In genomic region chr22:41578114-41578513, GRCh38 we compare ENCODE assay signal across 16 cellular contexts. TPM values are rescaled to one million over a fixed set of nuclear protein-coding genes. Genes with fewer than 3 reads are reported as not detected.
DNase-seq lines count a peak whose midpoint lies in the region; ATAC-seq and TF ChIP-seq lines count a peak whose summit lies in the region.
"Had no signal": no experiment of that assay in that cellular context is flagged by ENCODE, and none has a peak within 500 bp of the region (broad histone marks: within the 10 kb centered on the region; RNA-seq: fewer than 3 reads in every experiment).

No MANE protein-coding gene starts in this region.

- no peak overlapping the region for H3K9ac ChIP-seq in IMR-90 (ENCODE audit: low read depth, low read length)

- CTCF ChIA-PET in IMR-90 (lab: Yijun Ruan, JAX), result no interaction called here

- peaks cover 3 to 40% of the 10 kb centered on the region in 2 experiments for H3K79me1 ChIP-seq in IMR-90 (ENCODE audit: low read depth in 1 of 2, low read length in 2 of 2)

- no peaks in the 10 kb centered on the region for H3K36me3 ChIP-seq in H7 (replicated peaks; ENCODE audit: control insufficient read depth, insufficient read depth, low read length)
- H3K36me3 ChIP-seq in IMR-90 (ENCODE audit: control insufficient read depth, insufficient read depth, low read length), result peaks cover 68% of the 10 kb centered on the region

- H4K20me1 ChIP-seq in IMR-90 (ENCODE audit: insufficient read depth, low read length), result peaks cover 3% of the 10 kb centered on the region

- no peak overlapping the region for H2BK20ac ChIP-seq in IMR-90 (ENCODE audit: low read depth, low read length)

- no peak overlapping the region for H3K4ac ChIP-seq in IMR-90 (ENCODE audit: low read depth, low read length)

- intact Hi-C loops in IMR-90 (cut with micrococcal nuclease) (no loop called here), left ventricle myocardium superior (cut with micrococcal nuclease) (no loop called here)

- no peaks in the 10 kb centered on the region for H3K9me3 ChIP-seq in IMR-90 (ENCODE audit: control insufficient read depth, insufficient read depth, low read length)

- no peaks in the 10 kb centered on the region; the same call in 1 of the 2 replicates for H3K9me1 ChIP-seq in IMR-90 (ENCODE audit: insufficient read depth, low read length)

- DNase-seq in H7 (peak; percentile 29), IMR-90 (no peak), left ventricle myocardium superior (no peak), NCI-H748 (lab: John Stamatoyannopoulos, UW; ENCODE audit: unreplicated experiment) (no peak)
- no peak for DNase-seq in central memory CD4-positive, alpha-beta T cell
- DNase-seq: CD4-positive, CD25-positive, alpha-beta regulatory T cell; DMS79; MM.1S; NCI-H1048; NCI-H1417 treated with DMSO at 0.1 percent for 48 hours; NCI-H187; NCI-H446; NCI-H526; OCI-M1; SHP77 had no signal

- TF ChIP-seq POLR2A in IMR-90 (IDR thresholded peaks at IDR 0.05; ENCODE audit: low read depth, low read length), result no peak

- ATAC-seq in IMR-90 (ENCODE audit: low read depth) (no peak), left ventricle myocardium superior (peak; percentile 2)
- ATAC-seq: K562 had no signal

- H3K4me1 ChIP-seq in IMR-90 (ENCODE audit: control insufficient read depth, insufficient read depth, low read length), result peaks cover 7% of the 10 kb centered on the region; the same call in 1 of the 2 replicates

- no peak overlapping the region for H3K23ac ChIP-seq in IMR-90 (ENCODE audit: low read depth, low read length)

- WGBS in IMR-90 (ENCODE audit: extremely low coverage in 2 of 2, insufficient read length in 1 of 2), 2 experiments, result 97% methylated on average over 5 of the region's 8 CpGs; no CpG with 5 or more reads in 1 of the 2 experiments

- H2BK120ac ChIP-seq in IMR-90 (ENCODE audit: low read depth, low read length), result no peak overlapping the region

- H3K4me2 ChIP-seq in IMR-90 (ENCODE audit: low read depth, low read length), result no peak overlapping the region

- no peak overlapping the region for H3K56ac ChIP-seq in IMR-90 (ENCODE audit: extremely low read depth, insufficient read depth, low read length)

- no peak overlapping the region for H4K91ac ChIP-seq in IMR-90 (ENCODE audit: insufficient read depth, low read depth, low read length)

- no peak overlapping the region for H3K14ac ChIP-seq in IMR-90 (replicated peaks; ENCODE audit: low read depth, low read length)

- H3K27ac ChIP-seq in IMR-90 (ENCODE audit: insufficient read depth, low read length), result no peak overlapping the region

- no peak for TF ChIP-seq CTCF in IMR-90 (conservative IDR thresholded peaks at IDR 0.05; ENCODE audit: low read depth, low read length)

- in situ Hi-C loops in IMR-90 (cut with MboI; ENCODE audit: low sequenced_read_pairs), result no loop called here

- no peak overlapping the region for H3K18ac ChIP-seq in IMR-90 (ENCODE audit: low read depth, low read length)

- H4K8ac ChIP-seq in IMR-90 (ENCODE audit: low read depth in 2 of 2, low read length in 2 of 2), result peak overlapping the region in 1 of 2 experiments; percentile 14; a peak in 1 of 4 replicates

- no peak overlapping the region for H2BK5ac ChIP-seq in IMR-90 (ENCODE audit: low read depth, low read length, poor library complexity, severe bottlenecking)

- peak overlapping the region; percentile 70 for H2AK9ac ChIP-seq in IMR-90 (replicated peaks; ENCODE audit: low read depth, low read length, poor library complexity)

- H2AK5ac ChIP-seq in IMR-90 (ENCODE audit: low read depth, low read length), result no peak overlapping the region

- TF ChIP-seq RAD21 in IMR-90 (IDR thresholded peaks at IDR 0.05; ENCODE audit: low read length), result no peak

- H3K4me3 ChIP-seq in H7 (ENCODE audit: insufficient read depth, low read depth, low read length) (no peak overlapping the region), IMR-90 (ENCODE audit: insufficient read depth, low read depth, low read length) (no peak overlapping the region)
- H3K4me3 ChIP-seq: K562 had no signal

- no peaks in the 10 kb centered on the region for H3K27me3 ChIP-seq in H7 (ENCODE audit: control insufficient read depth, insufficient read depth, low read length)
- no peaks in the 10 kb centered on the region for H3K27me3 ChIP-seq in IMR-90 (ENCODE audit: control insufficient read depth, insufficient read depth, low read length)

- no TSS peak for BruUV-seq in IMR-90 (replicated peaks; lab: Mats Ljungman, UMichigan)

- H2BK15ac ChIP-seq in IMR-90 (ENCODE audit: low read depth, low read length), result no peak overlapping the region

- POLR2A ChIA-PET in IMR-90 (lab: Charles Lee; ENCODE audit: unreplicated experiment), result no interaction called here

- no peak overlapping the region for H2AFZ ChIP-seq in IMR-90 (replicated peaks; ENCODE audit: low read length, poor library complexity)

- H4K5ac ChIP-seq in IMR-90 (ENCODE audit: low read depth, low read length), result no peak overlapping the region

- dilution Hi-C loops in IMR-90 (cut with HindIII; ENCODE audit: low sequenced_read_pairs, unreplicated experiment), result no loop called here

TF ChIP-seq in IMR-90, 13 proteins besides CTCF, POLR2A, EP300 and RAD21:
- TF ChIP-seq, protein P1, sequence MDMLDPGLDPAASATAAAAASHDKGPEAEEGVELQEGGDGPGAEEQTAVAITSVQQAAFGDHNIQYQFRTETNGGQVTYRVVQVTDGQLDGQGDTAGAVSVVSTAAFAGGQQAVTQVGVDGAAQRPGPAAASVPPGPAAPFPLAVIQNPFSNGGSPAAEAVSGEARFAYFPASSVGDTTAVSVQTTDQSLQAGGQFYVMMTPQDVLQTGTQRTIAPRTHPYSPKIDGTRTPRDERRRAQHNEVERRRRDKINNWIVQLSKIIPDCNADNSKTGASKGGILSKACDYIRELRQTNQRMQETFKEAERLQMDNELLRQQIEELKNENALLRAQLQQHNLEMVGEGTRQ (IDR thresholded peaks at IDR 0.05; ENCODE audit: low read depth, low read length), result no peak
- TF ChIP-seq, protein P2, sequence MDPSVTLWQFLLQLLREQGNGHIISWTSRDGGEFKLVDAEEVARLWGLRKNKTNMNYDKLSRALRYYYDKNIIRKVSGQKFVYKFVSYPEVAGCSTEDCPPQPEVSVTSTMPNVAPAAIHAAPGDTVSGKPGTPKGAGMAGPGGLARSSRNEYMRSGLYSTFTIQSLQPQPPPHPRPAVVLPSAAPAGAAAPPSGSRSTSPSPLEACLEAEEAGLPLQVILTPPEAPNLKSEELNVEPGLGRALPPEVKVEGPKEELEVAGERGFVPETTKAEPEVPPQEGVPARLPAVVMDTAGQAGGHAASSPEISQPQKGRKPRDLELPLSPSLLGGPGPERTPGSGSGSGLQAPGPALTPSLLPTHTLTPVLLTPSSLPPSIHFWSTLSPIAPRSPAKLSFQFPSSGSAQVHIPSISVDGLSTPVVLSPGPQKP (IDR thresholded peaks at IDR 0.05; ENCODE audit: borderline replicate concordance, low read depth, low read length), result no peak
- TF ChIP-seq CHD1 (IDR thresholded peaks at IDR 0.05; ENCODE audit: low read depth, low read length), result no peak
- no peak for TF ChIP-seq SMC3 (IDR thresholded peaks at IDR 0.05; ENCODE audit: low read depth, low read length)
- TF ChIP-seq NFE2L2 (IDR thresholded peaks at IDR 0.05; ENCODE audit: low read depth, low read length), result no peak
- TF ChIP-seq RCOR1 (IDR thresholded peaks at IDR 0.05; ENCODE audit: insufficient replicate concordance, low read length), result no peak
- TF ChIP-seq MAFK (IDR thresholded peaks at IDR 0.05; ENCODE audit: low read depth, low read length), result no peak
- TF ChIP-seq CEBPB (IDR thresholded peaks at IDR 0.05; ENCODE audit: low read depth, low read length), result no peak
- TF ChIP-seq MXI1 (IDR thresholded peaks at IDR 0.05; ENCODE audit: borderline replicate concordance, low read depth, low read length), result no peak
- no peak for TF ChIP-seq FOS (IDR thresholded peaks at IDR 0.05; ENCODE audit: low read depth, low read length)
- no peak for TF ChIP-seq RFX5 (IDR thresholded peaks at IDR 0.05; ENCODE audit: low read depth, low read length)
- TF ChIP-seq BHLHE40 (IDR thresholded peaks at IDR 0.05; ENCODE audit: low read depth, low read length), result no peak
- TF ChIP-seq MAZ (IDR thresholded peaks at IDR 0.05; ENCODE audit: borderline replicate concordance, low read depth, low read length), result no peak

RNA-seq across cellular contexts. Expression of gene PMM1, which starts 11.5 kb away (rescaled TPM):
- 5.6 and 7.7 TPM in 2 replicates for total RNA-seq in H7 (2014; rRNA removed; shearing (Covaris generic))
- total RNA-seq in IMR-90 (2012; rRNA removed) (22.2 and 22.8 TPM in 2 replicates), left ventricle myocardium superior (12.9 TPM)
- polyA plus RNA-seq in IMR-90 (2012; rRNA removed), result 92.8 and 103 TPM in 2 replicates
- 118 and 174 TPM in 2 replicates for polyA plus RNA-seq in IMR-90 (2012; cell fraction: cytosol; rRNA removed)
- 167 and 222 TPM in 2 replicates for polyA plus RNA-seq in IMR-90 (2012; cell fraction: nucleus; rRNA removed; ENCODE audit: low replicate concordance)

RNA-seq across cellular contexts. Expression of gene CSDC2, which starts 17.3 kb away (rescaled TPM):
- total RNA-seq in H7 (2014; rRNA removed; shearing (Covaris generic)), result 0.78 and 2.2 TPM in 2 replicates
- total RNA-seq in IMR-90 (2012; rRNA removed) (2.5 and 2.8 TPM in 2 replicates), left ventricle myocardium superior (223 TPM)
- polyA plus RNA-seq in IMR-90 (2012; rRNA removed), result 23.1 and 26.3 TPM in 2 replicates
- 13.8 and 28.0 TPM in 2 replicates for polyA plus RNA-seq in IMR-90 (2012; cell fraction: cytosol; rRNA removed)
- polyA plus RNA-seq in IMR-90 (2012; cell fraction: nucleus; rRNA removed; ENCODE audit: low replicate concordance), result 55.2 and 128 TPM in 2 replicates
- total RNA-seq: CD4-positive, CD25-positive, alpha-beta regulatory T cell had no signal
- polyA plus RNA-seq: CD4-positive, CD25-positive, alpha-beta regulatory T cell; K562 had no signal

RNA-seq across cellular contexts. Expression of gene POLR3H, which starts 33.8 kb away (rescaled TPM):
- total RNA-seq in H7 (2014; rRNA removed; shearing (Covaris generic)), result 8.5 and 9.5 TPM in 2 replicates
- total RNA-seq in IMR-90 (2012; rRNA removed), result 37.8 and 39.7 TPM in 2 replicates
- 62.1 and 67.8 TPM in 2 replicates for polyA plus RNA-seq in IMR-90 (2012; rRNA removed)
- 47.0 and 48.8 TPM in 2 replicates for polyA plus RNA-seq in IMR-90 (2012; cell fraction: cytosol; rRNA removed)
- polyA plus RNA-seq in IMR-90 (2012; cell fraction: nucleus; rRNA removed; ENCODE audit: low replicate concordance), result 34.7 and 48.2 TPM in 2 replicates
- total RNA-seq in left ventricle myocardium superior, result 17.9 TPM

RNA-seq across cellular contexts. Expression of gene DESI1, which starts 42.7 kb away (rescaled TPM):
- 21.4 and 29.4 TPM in 2 replicates for total RNA-seq in H7 (2014; rRNA removed; shearing (Covaris generic))
- total RNA-seq in IMR-90 (2012; rRNA removed) (14.4 and 14.5 TPM in 2 replicates), left ventricle myocardium superior (53.6 TPM)
- 23.6 and 24.9 TPM in 2 replicates for polyA plus RNA-seq in IMR-90 (2012; rRNA removed)
- polyA plus RNA-seq in IMR-90 (2012; cell fraction: cytosol; rRNA removed), result 10.3 and 13.7 TPM in 2 replicates
- 31.5 and 46.9 TPM in 2 replicates for polyA plus RNA-seq in IMR-90 (2012; cell fraction: nucleus; rRNA removed; ENCODE audit: low replicate concordance)

RNA-seq across cellular contexts. Expression of gene XRCC6, which starts 43.0 kb away (rescaled TPM):
- total RNA-seq in H7 (2014; rRNA removed; shearing (Covaris generic)), result 658 and 684 TPM in 2 replicates
- total RNA-seq in IMR-90 (2012; rRNA removed) (392 and 401 TPM in 2 replicates), left ventricle myocardium superior (172 TPM)
- 173 and 202 TPM in 2 replicates for polyA plus RNA-seq in IMR-90 (2012; rRNA removed)
- polyA plus RNA-seq in IMR-90 (2012; cell fraction: cytosol; rRNA removed), result 58.5 and 142 TPM in 2 replicates
- 19.7 and 77.2 TPM in 2 replicates for polyA plus RNA-seq in IMR-90 (2012; cell fraction: nucleus; rRNA removed; ENCODE audit: low replicate concordance)

Comparison
In these comparisons a context has a peak if more than half of its experiments do, and no peak if none do; other contexts are left out.
1. RNA of gene CSDC2, which starts 17.3 kb away (total RNA-seq): 223 TPM in left ventricle myocardium superior (single experiment); 2.5 to 2.8 TPM in IMR-90 and 0.78 to 2.2 TPM in H7; every median in the first group is over 10 times any median in the second.